Comparison of ENCODE assay signal across 36 cellular contexts in genomic region chr12:51948066-51948465, GRCh38. TPM values are rescaled to one million over a fixed set of nuclear protein-coding genes. Genes with fewer than 3 reads are reported as not detected.
"Had no signal": no experiment of that assay in that cellular context is flagged by ENCODE, and none has a peak within 500 bp of the region (broad histone marks: within the 10 kb centered on the region; RNA-seq: fewer than 3 reads in every experiment).

No MANE protein-coding gene starts in this region.

- FAIRE-seq: astrocyte, TTC549 had no signal

- H3K27ac ChIP-seq: adrenal gland, body of pancreas, breast epithelium, Peyer's patch, SJSA1 had no signal

- H3K4me2 ChIP-seq: SK-N-SH had no signal

- H3K9ac ChIP-seq: SK-N-SH had no signal

- H3K9me3 ChIP-seq: adrenal gland, body of pancreas, Peyer's patch, SK-N-SH had no signal

- H3K4me3 ChIP-seq: adrenal gland, body of pancreas, breast epithelium, Peyer's patch, SJSA1 had no signal

- H3K27me3 ChIP-seq: adrenal gland, body of pancreas, breast epithelium, Peyer's patch had no signal

- H3K4me1 ChIP-seq: breast epithelium had no signal

- H3K4me3 Mint-ChIP-seq: activated CD4-positive, alpha-beta T cell treated with anti-CD3 and anti-CD28 coated beads, Interleukin-2, amount 10 ng/mL, durations not matched to agents 24 days and 14 days; activated CD8-positive, alpha-beta T cell treated with anti-CD3 and anti-CD28 coated beads for 36 hours; activated naive CD4-positive, alpha-beta T cell treated with anti-CD3 and anti-CD28 coated beads for 36 hours; activated T-cell treated with anti-CD3 and anti-CD28 coated beads, Interleukin-2, amount 50 U/mL, for 4 hours; activated T-helper 1 cell treated with anti-CD3 and anti-CD28 coated beads, Interleukin-12 subunit alpha, Interleukin-12 subunit beta, Interleukin-2, Interleukin-4 antibody, amounts not matched to agents 30 ng/mL and 10 ng/mL and 1 ng/mL, durations not matched to agents 14 hours and 24 hours and 36 hours; T-helper 1 cell treated with Interleukin-12 subunit alpha and Interleukin-12 subunit beta and Interleukin-4 antibody, amounts not matched to agents 30 μg/mL and 1 μg/mL, for 36 hours; T-helper 2 cell treated with Interferon-gamma antibody and Interleukin-4, amounts not matched to agents 5 μg/mL and 100 μg/mL, for 36 hours had no signal

- H3K27ac Mint-ChIP-seq: activated CD4-positive, alpha-beta T cell treated with anti-CD3 and anti-CD28 coated beads, Interleukin-2, amount 10 ng/mL, durations not matched to agents 24 days and 14 days; activated CD8-positive, alpha-beta T cell treated with anti-CD3 and anti-CD28 coated beads for 36 hours; activated naive CD4-positive, alpha-beta T cell treated with anti-CD3 and anti-CD28 coated beads for 36 hours; activated naive CD4-positive, alpha-beta T cell treated with anti-CD3 and anti-CD28 coated beads, Interleukin-2, amount 50 U/mL, for 72 hours; activated T-helper 1 cell treated with anti-CD3 and anti-CD28 coated beads, Interleukin-12 subunit alpha, Interleukin-12 subunit beta, Interleukin-2, Interleukin-4 antibody, amounts not matched to agents 30 ng/mL and 10 ng/mL and 1 ng/mL, durations not matched to agents 14 hours and 24 hours and 36 hours; T-helper 1 cell treated with Interleukin-12 subunit alpha and Interleukin-12 subunit beta and Interleukin-4 antibody, amounts not matched to agents 30 μg/mL and 1 μg/mL, for 36 hours had no signal

- DNase-seq: activated CD4-positive, alpha-beta T cell treated with anti-CD3 and anti-CD28 coated beads, Interleukin-2, amount 10 ng/mL, durations not matched to agents 24 days and 14 days; activated CD4-positive, alpha-beta T cell treated with anti-CD3 and anti-CD28 coated beads, Interleukin-2, amount 50 U/mL, for 4 hours; activated CD8-positive, alpha-beta T cell treated with anti-CD3 and anti-CD28 coated beads for 36 hours; activated gamma-delta T cell treated with Interleukin-2 at 50 U/mL for 16 hours; activated naive CD4-positive, alpha-beta T cell treated with anti-CD3 and anti-CD28 coated beads for 36 hours; activated T-cell treated with anti-CD3 and anti-CD28 coated beads for 4 hours; activated T-cell treated with anti-CD3 and anti-CD28 coated beads, Interleukin-2, amount 50 U/mL, for 4 hours; body of pancreas; caudate nucleus; Kasumi-1; KG1; MM.1S; MV-4-11; NCI-H1092; NCI-H1436 treated with DMSO at 0.1 percent for 48 hours; NCI-H1694 treated with DMSO at 0.1 percent for 48 hours; NCI-H2029; NCI-H345; NCI-H526; NCI-H748 treated with DMSO at 0.1 percent for 48 hours; NK-92 treated with Interleukin-12 subunit alpha and Interleukin-12 subunit beta, amount 100 ng/mL, for 24 hours; PC-3; Peyer's patch; RPMI8226; SHP77 treated with DMSO at 0.1 percent for 48 hours; SK-N-SH had no signal

- H3K36me3 ChIP-seq: adrenal gland, breast epithelium, Peyer's patch had no signal

RNA-seq across cellular contexts. Expression of gene ACVRL1, which starts 40.8 kb away (rescaled TPM):
- total RNA-seq: activated CD4-positive, alpha-beta T cell treated with anti-CD3 and anti-CD28 coated beads, Interleukin-2, amount 10 ng/mL, durations not matched to agents 24 days and 14 days; activated CD8-positive, alpha-beta T cell treated with anti-CD3 and anti-CD28 coated beads for 36 hours; activated naive CD4-positive, alpha-beta T cell treated with anti-CD3 and anti-CD28 coated beads for 36 hours; activated naive CD4-positive, alpha-beta T cell treated with anti-CD3 and anti-CD28 coated beads, Interleukin-2, amount 50 U/mL, for 72 hours; activated T-helper 1 cell treated with anti-CD3 and anti-CD28 coated beads, Interleukin-12 subunit alpha, Interleukin-12 subunit beta, Interleukin-2, Interleukin-4 antibody, amounts not matched to agents 30 ng/mL and 10 ng/mL and 1 ng/mL, durations not matched to agents 14 hours and 24 hours and 36 hours; NCI-H460; PC-3 had no signal

RNA-seq across cellular contexts. Expression of gene TAMALIN, which starts 58.7 kb away (rescaled TPM):
- total RNA-seq: NCI-H460 had no signal
